Comparison of ENCODE assay signal across 1 cellular context in the genomic region with DNA sequence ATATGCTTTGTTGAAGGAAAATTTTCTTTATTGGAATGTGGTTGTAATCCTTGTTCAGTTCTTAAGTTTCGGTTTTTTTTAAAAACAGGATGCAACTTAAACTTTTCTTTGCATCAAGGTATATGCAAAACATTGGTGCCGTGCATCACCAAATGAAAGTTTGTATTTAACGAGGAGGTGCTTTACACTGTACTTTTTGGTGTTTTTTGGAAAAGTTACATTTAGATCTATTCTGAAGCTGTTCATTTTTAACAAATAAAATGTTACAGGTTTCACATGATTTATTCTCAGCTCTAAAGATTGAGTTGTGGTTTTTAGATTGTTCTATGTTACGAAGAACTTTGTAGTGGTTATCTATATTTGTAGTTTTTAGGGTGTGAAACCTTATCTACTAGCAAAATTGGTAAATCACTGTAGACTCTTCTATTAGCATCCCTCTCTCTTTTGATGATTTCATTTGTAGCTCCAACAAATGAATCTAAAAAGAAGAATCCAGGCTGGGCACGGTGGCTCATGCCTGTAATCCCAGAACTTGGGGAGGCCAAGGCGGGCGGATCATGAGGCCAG.
TF ChIP-seq lines count a peak whose summit lies in the region.

No MANE protein-coding gene starts in this region.

TF ChIP-seq in GM12878, 131 proteins besides CTCF, POLR2A, EP300 and RAD21:
- TF ChIP-seq NR2C1 (IDR thresholded peaks at IDR 0.05) (no peak), TAF1 (IDR thresholded peaks at IDR 0.05; ENCODE audit: borderline replicate concordance, low read depth, low read length) (no peak), ATF7 (IDR thresholded peaks at IDR 0.05; ENCODE audit: low read depth) (no peak), ZNF274 (IDR thresholded peaks at IDR 0.05; ENCODE audit: insufficient read depth, insufficient read length) (no peak), NFIC (IDR thresholded peaks at IDR 0.05; ENCODE audit: low read depth, low read length) (peak; percentile 80; the same call in 1 of the 2 replicates), SMC3 (IDR thresholded peaks at IDR 0.05; ENCODE audit: borderline replicate concordance, low read length) (no peak), EED (IDR thresholded peaks at IDR 0.05; ENCODE audit: low read depth) (peak; percentile 52; the same call in 1 of the 2 replicates), CBFB (IDR thresholded peaks at IDR 0.05; ENCODE audit: low read depth) (no peak), TCF7 (IDR thresholded peaks at IDR 0.05; ENCODE audit: borderline replicate concordance) (peak; percentile 84; the same call in 1 of the 2 replicates), RFX5 (IDR thresholded peaks at IDR 0.05; ENCODE audit: low read depth, low read length) (no peak), NFXL1 (IDR thresholded peaks at IDR 0.05; ENCODE audit: borderline replicate concordance) (no peak), FOXM1 (IDR thresholded peaks at IDR 0.05; ENCODE audit: low read depth, low read length) (peak; percentile 82; the same call in 1 of the 2 replicates), KLF5 (IDR thresholded peaks at IDR 0.05; ENCODE audit: partially characterized antibody) (no peak), RUNX3 (IDR thresholded peaks at IDR 0.05; ENCODE audit: low read length) (peak; percentile 86), SREBF1 (IDR thresholded peaks at IDR 0.05; ENCODE audit: low read length) (no peak)
- TF ChIP-seq, protein P1, sequence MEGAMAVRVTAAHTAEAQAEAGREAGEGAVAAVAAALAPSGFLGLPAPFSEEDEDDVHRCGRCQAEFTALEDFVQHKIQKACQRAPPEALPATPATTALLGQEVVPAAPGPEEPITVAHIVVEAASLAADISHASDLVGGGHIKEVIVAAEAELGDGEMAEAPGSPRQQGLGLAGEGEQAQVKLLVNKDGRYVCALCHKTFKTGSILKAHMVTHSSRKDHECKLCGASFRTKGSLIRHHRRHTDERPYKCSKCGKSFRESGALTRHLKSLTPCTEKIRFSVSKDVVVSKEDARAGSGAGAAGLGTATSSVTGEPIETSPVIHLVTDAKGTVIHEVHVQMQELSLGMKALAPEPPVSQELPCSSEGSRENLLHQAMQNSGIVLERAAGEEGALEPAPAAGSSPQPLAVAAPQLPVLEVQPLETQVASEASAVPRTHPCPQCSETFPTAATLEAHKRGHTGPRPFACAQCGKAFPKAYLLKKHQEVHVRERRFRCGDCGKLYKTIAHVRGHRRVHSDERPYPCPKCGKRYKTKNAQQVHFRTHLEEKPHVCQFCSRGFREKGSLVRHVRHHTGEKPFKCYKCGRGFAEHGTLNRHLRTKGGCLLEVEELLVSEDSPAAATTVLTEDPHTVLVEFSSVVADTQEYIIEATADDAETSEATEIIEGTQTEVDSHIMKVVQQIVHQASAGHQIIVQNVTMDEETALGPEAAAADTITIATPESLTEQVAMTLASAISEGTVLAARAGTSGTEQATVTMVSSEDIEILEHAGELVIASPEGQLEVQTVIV (IDR thresholded peaks at IDR 0.05; ENCODE audit: borderline replicate concordance, partially characterized antibody): no peak
- TF ChIP-seq, protein P2, sequence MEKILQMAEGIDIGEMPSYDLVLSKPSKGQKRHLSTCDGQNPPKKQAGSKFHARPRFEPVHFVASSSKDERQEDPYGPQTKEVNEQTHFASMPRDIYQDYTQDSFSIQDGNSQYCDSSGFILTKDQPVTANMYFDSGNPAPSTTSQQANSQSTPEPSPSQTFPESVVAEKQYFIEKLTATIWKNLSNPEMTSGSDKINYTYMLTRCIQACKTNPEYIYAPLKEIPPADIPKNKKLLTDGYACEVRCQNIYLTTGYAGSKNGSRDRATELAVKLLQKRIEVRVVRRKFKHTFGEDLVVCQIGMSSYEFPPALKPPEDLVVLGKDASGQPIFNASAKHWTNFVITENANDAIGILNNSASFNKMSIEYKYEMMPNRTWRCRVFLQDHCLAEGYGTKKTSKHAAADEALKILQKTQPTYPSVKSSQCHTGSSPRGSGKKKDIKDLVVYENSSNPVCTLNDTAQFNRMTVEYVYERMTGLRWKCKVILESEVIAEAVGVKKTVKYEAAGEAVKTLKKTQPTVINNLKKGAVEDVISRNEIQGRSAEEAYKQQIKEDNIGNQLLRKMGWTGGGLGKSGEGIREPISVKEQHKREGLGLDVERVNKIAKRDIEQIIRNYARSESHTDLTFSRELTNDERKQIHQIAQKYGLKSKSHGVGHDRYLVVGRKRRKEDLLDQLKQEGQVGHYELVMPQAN (conservative IDR thresholded peaks at IDR 0.05): no peak
- TF ChIP-seq, protein P3, sequence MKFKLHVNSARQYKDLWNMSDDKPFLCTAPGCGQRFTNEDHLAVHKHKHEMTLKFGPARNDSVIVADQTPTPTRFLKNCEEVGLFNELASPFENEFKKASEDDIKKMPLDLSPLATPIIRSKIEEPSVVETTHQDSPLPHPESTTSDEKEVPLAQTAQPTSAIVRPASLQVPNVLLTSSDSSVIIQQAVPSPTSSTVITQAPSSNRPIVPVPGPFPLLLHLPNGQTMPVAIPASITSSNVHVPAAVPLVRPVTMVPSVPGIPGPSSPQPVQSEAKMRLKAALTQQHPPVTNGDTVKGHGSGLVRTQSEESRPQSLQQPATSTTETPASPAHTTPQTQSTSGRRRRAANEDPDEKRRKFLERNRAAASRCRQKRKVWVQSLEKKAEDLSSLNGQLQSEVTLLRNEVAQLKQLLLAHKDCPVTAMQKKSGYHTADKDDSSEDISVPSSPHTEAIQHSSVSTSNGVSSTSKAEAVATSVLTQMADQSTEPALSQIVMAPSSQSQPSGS (IDR thresholded peaks at IDR 0.05; ENCODE audit: low read length): peak; percentile 66; the same call in 1 of the 2 replicates
- TF ChIP-seq, protein P4, sequence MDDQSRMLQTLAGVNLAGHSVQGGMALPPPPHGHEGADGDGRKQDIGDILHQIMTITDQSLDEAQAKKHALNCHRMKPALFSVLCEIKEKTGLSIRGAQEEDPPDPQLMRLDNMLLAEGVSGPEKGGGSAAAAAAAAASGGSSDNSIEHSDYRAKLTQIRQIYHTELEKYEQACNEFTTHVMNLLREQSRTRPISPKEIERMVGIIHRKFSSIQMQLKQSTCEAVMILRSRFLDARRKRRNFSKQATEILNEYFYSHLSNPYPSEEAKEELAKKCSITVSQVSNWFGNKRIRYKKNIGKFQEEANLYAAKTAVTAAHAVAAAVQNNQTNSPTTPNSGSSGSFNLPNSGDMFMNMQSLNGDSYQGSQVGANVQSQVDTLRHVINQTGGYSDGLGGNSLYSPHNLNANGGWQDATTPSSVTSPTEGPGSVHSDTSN (IDR thresholded peaks at IDR 0.05; ENCODE audit: insufficient replicate concordance, low read depth, low read length): no peak
